In genomic region chr3:110094002-110094401, GRCh38 we compare ENCODE assay signal across 23 cellular contexts.
DNase-seq lines count a peak whose midpoint lies in the region; ATAC-seq and TF ChIP-seq lines count a peak whose summit lies in the region.
"Had no signal": no experiment of that assay in that cellular context is flagged by ENCODE, and none has a peak within 500 bp of the region (broad histone marks: within the 10 kb centered on the region; RNA-seq: fewer than 3 reads in every experiment).

No MANE protein-coding gene starts in this region.

- BruUV-seq in PC-3 (replicated peaks; lab: Mats Ljungman, UMichigan) = no TSS peak

- CTCF ChIA-PET in SK-N-SH (lab: Yijun Ruan, JAX) = no interaction called here
- CTCF ChIA-PET in PC-3 (lab: Charles Lee) = no interaction called here

- no peaks in the 10 kb centered on the region for H3K79me2 ChIP-seq in SK-N-SH (ENCODE audit: insufficient read depth)
- H3K79me2 ChIP-seq in PC-3 (ENCODE audit: low read length) = no peaks in the 10 kb centered on the region

- POLR2A ChIA-PET in SK-N-SH (lab: Yijun Ruan, JAX) = no interaction called here
- POLR2A ChIA-PET in PC-3 (lab: Charles Lee; ENCODE audit: unreplicated experiment) = interaction anchor here (0.6 kb wide), 1 partner anchor 26 kb away, joined by 3 read pairs; no protein-coding TSS in a partner anchor

- H3K27ac ChIP-seq in SK-N-SH (ENCODE audit: low read depth in 2 of 2, low read length in 1 of 2) = peak overlapping the region in 1 of 2 experiments; percentile 58; a peak in 1 of 4 replicates
- H3K27ac ChIP-seq in PC-3 (ENCODE audit: low read length) = no peak overlapping the region
- H3K27ac ChIP-seq in vagina = no peak overlapping the region
- H3K27ac ChIP-seq: 22Rv1; A549; BLaER1 treated with 17β-estradiol and CSF1 and Interleukin-3, amounts not matched to agents 10 nM and 100 nM; C4-2B had no signal

- H2AFZ ChIP-seq in SK-N-SH (ENCODE audit: low read depth) = peak overlapping the region; percentile 55; the same call in 1 of the 2 replicates
- H2AFZ ChIP-seq in PC-3 (ENCODE audit: low read length) = no peak overlapping the region

- ATAC-seq in SK-N-SH treated with all-trans-retinoic acid at 6 μM for 48 hours = no peak
- ATAC-seq in PC-3 = peak; percentile 64
- ATAC-seq: A549; CD8-positive, alpha-beta T cell had no signal

- no peaks in the 10 kb centered on the region for H4K20me1 ChIP-seq in SK-N-SH (ENCODE audit: insufficient read depth)
- H4K20me1 ChIP-seq in PC-3 (ENCODE audit: low read length) = no peaks in the 10 kb centered on the region
- H4K20me1 ChIP-seq: BLaER1 treated with 17β-estradiol and CSF1 and Interleukin-3, amounts not matched to agents 10 nM and 100 nM had no signal

- TF ChIP-seq RAD21 in SK-N-SH (IDR thresholded peaks at IDR 0.05; ENCODE audit: low read length) = no peak

- no peaks in the 10 kb centered on the region for H3K9me2 ChIP-seq in SK-N-SH
- no peaks in the 10 kb centered on the region for H3K9me2 ChIP-seq in PC-3 (replicated peaks; ENCODE audit: low read length)

- H3F3A ChIP-seq in SK-N-SH (replicated peaks; ENCODE audit: insufficient read depth) (peaks cover 4% of the 10 kb centered on the region), PC-3 (ENCODE audit: low read length, unreplicated experiment) (no peaks in the 10 kb centered on the region)

- no peaks in the 10 kb centered on the region for H3K4me1 ChIP-seq in SK-N-SH (ENCODE audit: control insufficient read depth in 1 of 2, insufficient read depth in 2 of 2, low read depth in 1 of 2, low read length in 1 of 2)
- no peaks in the 10 kb centered on the region for H3K4me1 ChIP-seq in PC-3 (ENCODE audit: insufficient read depth, low read length)
- no peaks in the 10 kb centered on the region for H3K4me1 ChIP-seq in vagina
- H3K4me1 ChIP-seq: A549; BLaER1 treated with 17β-estradiol and CSF1 and Interleukin-3, amounts not matched to agents 10 nM and 100 nM; Caco-2 had no signal

- H3K36me3 ChIP-seq in SK-N-SH (replicated peaks in 1 of 2; ENCODE audit: control insufficient read depth in 1 of 2, insufficient read depth in 2 of 2, low read length in 1 of 2) = no peaks in the 10 kb centered on the region
- H3K36me3 ChIP-seq in PC-3 (ENCODE audit: low read depth, low read length) = no peaks in the 10 kb centered on the region
- H3K36me3 ChIP-seq in vagina = no peaks in the 10 kb centered on the region
- H3K36me3 ChIP-seq: BLaER1 treated with 17β-estradiol and CSF1 and Interleukin-3, amounts not matched to agents 10 nM and 100 nM had no signal

- no peaks in the 10 kb centered on the region; the same call in 1 of the 2 replicates for H3K9me3 ChIP-seq in SK-N-SH
- H3K9me3 ChIP-seq in PC-3 (ENCODE audit: low read length) = no peaks in the 10 kb centered on the region
- no peaks in the 10 kb centered on the region for H3K9me3 ChIP-seq in vagina
- H3K9me3 ChIP-seq: Caco-2 had no signal

- no peak for TF ChIP-seq EP300 in SK-N-SH (IDR thresholded peaks at IDR 0.05; ENCODE audit: borderline replicate concordance in 1 of 2, low read depth in 1 of 2, low read length in 1 of 2)

- DNase-seq in SK-N-SH = no peak
- no peak for DNase-seq in PC-3
- DNase-seq in epithelial cell of esophagus (ENCODE audit: low read depth) = peak; percentile 33
- DNase-seq in vagina (ENCODE audit: extremely low spot score in 2 of 2) = no peak
- DNase-seq in AG08395 (ENCODE audit: low spot score) = no peak
- no peak for DNase-seq in DMS 273 treated with DMSO at 0.1 percent for 48 hours (lab: John Stamatoyannopoulos, UW)
- DNase-seq: ACHN; AML-193; Caco-2; Calu3; CD4-positive, alpha-beta T cell; CD8-positive, alpha-beta T cell; DMS153; DMS53; DMS79; DND-41; EL; GF-D8 had no signal

- TF ChIP-seq CTCF in SK-N-SH (IDR thresholded peaks at IDR 0.05) = no peak
- TF ChIP-seq CTCF in PC-3 (conservative IDR thresholded peaks at IDR 0.05; ENCODE audit: low read depth, low read length) = no peak
- no peak for TF ChIP-seq CTCF in epithelial cell of esophagus (IDR thresholded peaks at IDR 0.05; ENCODE audit: insufficient read depth, low read depth, low read length, missing control alignments)
- no peak for TF ChIP-seq CTCF in vagina (IDR thresholded peaks at IDR 0.05)

- intact Hi-C loops in PC-3 (cut with micrococcal nuclease) = no loop called here
- intact Hi-C loops in vagina (cut with DNase I) = no loop called here

- no peak for TF ChIP-seq POLR2A in vagina (IDR thresholded peaks at IDR 0.05)

- H3K4me3 ChIP-seq in SK-N-SH (ENCODE audit: low read depth in 2 of 2, low read length in 1 of 2) (peak overlapping the region in 1 of 2 experiments; percentile 29; a peak in 1 of 4 replicates), PC-3 (ENCODE audit: low read length) (no peak overlapping the region), epithelial cell of esophagus (ENCODE audit: low read length) (no peak overlapping the region), vagina (no peak overlapping the region)
- H3K4me3 ChIP-seq: A549; BLaER1 treated with 17β-estradiol and CSF1 and Interleukin-3, amounts not matched to agents 10 nM and 100 nM had no signal

- peak overlapping the region; percentile 19; the same call in 1 of the 2 replicates for H3K4me2 ChIP-seq in SK-N-SH
- no peak overlapping the region for H3K4me2 ChIP-seq in PC-3 (ENCODE audit: low read length)
- H3K4me2 ChIP-seq: A549; BLaER1 treated with 17β-estradiol and CSF1 and Interleukin-3, amounts not matched to agents 10 nM and 100 nM had no signal

- H3K9ac ChIP-seq in SK-N-SH = no peak overlapping the region
- no peak overlapping the region for H3K9ac ChIP-seq in PC-3 (ENCODE audit: low read length)
- H3K9ac ChIP-seq: BLaER1 treated with 17β-estradiol and CSF1 and Interleukin-3, amounts not matched to agents 10 nM and 100 nM had no signal

- H3K27me3 ChIP-seq in SK-N-SH (ENCODE audit: insufficient read depth) (no peaks in the 10 kb centered on the region), PC-3 (ENCODE audit: low read length) (no peaks in the 10 kb centered on the region), vagina (no peaks in the 10 kb centered on the region)
- H3K27me3 ChIP-seq: BLaER1 treated with 17β-estradiol and CSF1 and Interleukin-3, amounts not matched to agents 10 nM and 100 nM had no signal

TF ChIP-seq in SK-N-SH, 30 proteins besides CTCF, POLR2A, EP300 and RAD21:
- TF ChIP-seq ELF1 (IDR thresholded peaks at IDR 0.05) = no peak

TF ChIP-seq in SK-N-SH treated with all-trans-retinoic acid at 6 μM for 48 hours, 23 proteins besides CTCF, POLR2A, EP300 and RAD21:
- TF ChIP-seq RARB (CRISPR knock-in tag; IDR thresholded peaks at IDR 0.05) (no peak), ISL1 (CRISPR knock-in tag; IDR thresholded peaks at IDR 0.05) (no peak), OSR1 (CRISPR knock-in tag; IDR thresholded peaks at IDR 0.05) (no peak), ZFP30 (CRISPR knock-in tag; IDR thresholded peaks at IDR 0.05) (no peak), PATZ1 (CRISPR knock-in tag; IDR thresholded peaks at IDR 0.05; ENCODE audit: borderline replicate concordance) (no peak), PPARA (CRISPR knock-in tag; IDR thresholded peaks at IDR 0.05; ENCODE audit: borderline replicate concordance) (no peak), ZNF565 (CRISPR knock-in tag; conservative IDR thresholded peaks at IDR 0.05; ENCODE audit: low read depth) (no peak), ZFP3 (CRISPR knock-in tag; IDR thresholded peaks at IDR 0.05) (no peak)
TF ChIP-seq in SK-N-SH treated with all-trans-retinoic acid at 6 μM for 48 hours: peak in this region for 0.
